Comparison of ENCODE assay signal across 8 cellular contexts in the genomic region with DNA sequence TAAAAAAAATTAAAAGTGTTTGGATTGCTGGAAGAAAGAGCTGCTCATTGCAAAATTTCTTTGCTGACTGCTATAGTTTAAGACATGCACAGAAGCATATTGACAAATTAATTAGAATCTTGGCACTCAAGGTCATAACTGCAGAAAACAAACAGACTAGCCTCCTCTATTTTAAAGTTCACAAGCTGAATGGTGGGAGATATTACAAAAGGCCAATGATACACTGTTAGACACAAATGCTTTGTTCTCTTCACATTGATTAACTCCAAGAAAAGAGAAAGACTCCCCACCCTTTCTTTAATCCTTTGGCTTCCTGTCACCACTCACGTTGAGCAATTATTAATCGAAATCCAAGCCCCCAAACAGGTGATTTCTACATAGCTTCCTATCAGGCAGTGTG.
"Had no signal": no experiment of that assay in that cellular context is flagged by ENCODE, and none has a peak within 500 bp of the region (broad histone marks: within the 10 kb centered on the region; RNA-seq: fewer than 3 reads in every experiment).

No MANE protein-coding gene starts in this region.

- H3K27ac ChIP-seq: HL-60, KMS-11 had no signal

- H3K27ac Mint-ChIP-seq: IgD-negative memory B cell had no signal

- H3K36me3 Mint-ChIP-seq: IgD-negative memory B cell had no signal

- DNase-seq: IMR-90, KBM-7, KG1 had no signal

- H3K4me2 ChIP-seq: KMS-11 had no signal

- H3K4me1 Mint-ChIP-seq: IgD-negative memory B cell had no signal

- ATAC-seq: K562 had no signal

- H3K4me3 Mint-ChIP-seq: IgD-negative memory B cell had no signal

- H3K27me3 Mint-ChIP-seq: IgD-negative memory B cell had no signal

- FAIRE-seq: HTR-8/SVneo, K562 had no signal

- H3K4me3 ChIP-seq: K562 had no signal

- H3K9ac ChIP-seq: KMS-11 had no signal
